1 cellular context compared by ENCODE assay signal in the genomic region with DNA sequence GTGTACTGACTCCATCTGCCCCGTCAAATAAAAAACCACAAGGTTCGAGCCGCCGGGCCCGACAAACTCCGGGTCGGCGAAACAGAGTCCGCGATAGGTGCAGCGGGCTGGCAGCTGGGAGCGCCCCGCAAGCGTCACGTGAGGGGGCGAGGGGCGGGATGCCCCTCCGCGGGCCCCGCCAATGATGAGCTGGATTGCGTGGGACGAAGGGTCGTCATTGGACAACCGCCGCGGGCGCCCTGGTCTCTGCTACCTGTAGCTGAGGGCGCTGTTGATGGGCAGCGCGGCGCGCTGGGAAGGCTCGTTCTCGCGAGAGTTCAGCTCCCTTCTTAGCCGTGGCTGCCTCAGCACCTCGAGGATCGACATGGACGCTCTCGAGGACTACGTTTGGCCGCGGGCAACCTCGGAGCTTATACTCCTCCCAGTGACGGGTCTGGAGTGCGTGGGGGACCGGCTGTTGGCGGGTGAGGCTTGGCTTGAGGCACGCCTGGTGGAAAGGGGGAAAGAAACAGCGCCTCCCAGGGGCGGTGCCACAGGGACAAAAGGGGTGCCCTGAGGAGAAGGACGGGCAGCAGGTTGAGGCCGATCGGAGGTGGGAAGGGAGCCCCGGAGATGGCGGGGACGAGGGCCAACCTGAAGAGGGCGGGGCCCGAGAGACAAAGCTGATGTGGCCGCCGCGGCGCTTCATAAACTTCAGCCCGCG.
TF ChIP-seq lines count a peak whose summit lies in the region.

Gene WDR6 (plus strand): TSS at position 324 of the 703 bp plus-strand sequence. CDS start 41 bp downstream, at position 365.

TF ChIP-seq in HepG2, 621 proteins besides CTCF, POLR2A, EP300 and RAD21 (continued from another document and continues in another):
- TF ChIP-seq TFE3 (CRISPR knock-in tag; IDR thresholded peaks at IDR 0.05): peak; percentile 94
- TF ChIP-seq, protein P1, sequence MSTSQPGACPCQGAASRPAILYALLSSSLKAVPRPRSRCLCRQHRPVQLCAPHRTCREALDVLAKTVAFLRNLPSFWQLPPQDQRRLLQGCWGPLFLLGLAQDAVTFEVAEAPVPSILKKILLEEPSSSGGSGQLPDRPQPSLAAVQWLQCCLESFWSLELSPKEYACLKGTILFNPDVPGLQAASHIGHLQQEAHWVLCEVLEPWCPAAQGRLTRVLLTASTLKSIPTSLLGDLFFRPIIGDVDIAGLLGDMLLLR (CRISPR knock-in tag; IDR thresholded peaks at IDR 0.05): peak; percentile 49; the same call in 1 of the 2 replicates
- TF ChIP-seq PAX8 (CRISPR knock-in tag; IDR thresholded peaks at IDR 0.05; ENCODE audit: borderline replicate concordance): 0 out of 2 replicates have a peak, but pooled peaks have one; percentile 52
- TF ChIP-seq, protein P2, sequence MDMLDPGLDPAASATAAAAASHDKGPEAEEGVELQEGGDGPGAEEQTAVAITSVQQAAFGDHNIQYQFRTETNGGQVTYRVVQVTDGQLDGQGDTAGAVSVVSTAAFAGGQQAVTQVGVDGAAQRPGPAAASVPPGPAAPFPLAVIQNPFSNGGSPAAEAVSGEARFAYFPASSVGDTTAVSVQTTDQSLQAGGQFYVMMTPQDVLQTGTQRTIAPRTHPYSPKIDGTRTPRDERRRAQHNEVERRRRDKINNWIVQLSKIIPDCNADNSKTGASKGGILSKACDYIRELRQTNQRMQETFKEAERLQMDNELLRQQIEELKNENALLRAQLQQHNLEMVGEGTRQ (IDR thresholded peaks at IDR 0.05; ENCODE audit: low read depth, low read length): peak; percentile 95
- TF ChIP-seq, protein P2 (CRISPR knock-in tag; IDR thresholded peaks at IDR 0.05; ENCODE audit: borderline replicate concordance): peak; percentile 99; the same call in 1 of the 2 replicates
- 0 out of 2 replicates have a peak, but pooled peaks have one; percentile 61 for TF ChIP-seq SMYD3 (CRISPR knock-in tag; IDR thresholded peaks at IDR 0.05)
- TF ChIP-seq SIN3A (IDR thresholded peaks at IDR 0.05; ENCODE audit: borderline replicate concordance, low read depth, low read length): peak; percentile 85
- TF ChIP-seq ZNF678 (CRISPR knock-in tag; IDR thresholded peaks at IDR 0.05): 0 out of 2 replicates have a peak, but pooled peaks have one; percentile 40
- TF ChIP-seq ZBTB34 (CRISPR knock-in tag; IDR thresholded peaks at IDR 0.05): 0 out of 2 replicates have a peak, but pooled peaks have one; percentile 24
- TF ChIP-seq HOXA3 (CRISPR knock-in tag; IDR thresholded peaks at IDR 0.05): peak; percentile 78; the same call in 1 of the 2 replicates
- TF ChIP-seq DRAP1 (CRISPR knock-in tag; IDR thresholded peaks at IDR 0.05): peak; percentile 89
- TF ChIP-seq NFYC (CRISPR knock-in tag; IDR thresholded peaks at IDR 0.05): peak; percentile 96
- TF ChIP-seq KMT2A (CRISPR knock-in tag; IDR thresholded peaks at IDR 0.05): no peak; the same call in 1 of the 2 replicates
- TF ChIP-seq SNAPC5 (CRISPR knock-in tag; IDR thresholded peaks at IDR 0.05; ENCODE audit: borderline replicate concordance): 0 out of 2 replicates have a peak, but pooled peaks have one; percentile 50
- TF ChIP-seq DMAP1 (CRISPR knock-in tag; IDR thresholded peaks at IDR 0.05): peak; percentile 88
- 0 out of 2 replicates have a peak, but pooled peaks have one; percentile 28 for TF ChIP-seq ELF1 (CRISPR knock-in tag; IDR thresholded peaks at IDR 0.05)
- TF ChIP-seq SP5 (CRISPR knock-in tag; IDR thresholded peaks at IDR 0.05; ENCODE audit: borderline replicate concordance, low read depth): no peak; the same call in 1 of the 2 replicates
- peak; percentile 23; the same call in 1 of the 2 replicates for TF ChIP-seq ZNF276 (CRISPR knock-in tag; IDR thresholded peaks at IDR 0.05; ENCODE audit: low read depth)
- peak; percentile 90 for TF ChIP-seq TAF1 (CRISPR knock-in tag; IDR thresholded peaks at IDR 0.05)
- TF ChIP-seq THYN1 (CRISPR knock-in tag; IDR thresholded peaks at IDR 0.05; ENCODE audit: borderline replicate concordance, low read depth): peak; percentile 71; the same call in 1 of the 2 replicates
- TF ChIP-seq FOXA3 (CRISPR knock-in tag; IDR thresholded peaks at IDR 0.05): peak; percentile 54
- 0 out of 2 replicates have a peak, but pooled peaks have one; percentile 33 for TF ChIP-seq ZNF383 (CRISPR knock-in tag; IDR thresholded peaks at IDR 0.05; ENCODE audit: borderline replicate concordance)
- TF ChIP-seq, protein P3, sequence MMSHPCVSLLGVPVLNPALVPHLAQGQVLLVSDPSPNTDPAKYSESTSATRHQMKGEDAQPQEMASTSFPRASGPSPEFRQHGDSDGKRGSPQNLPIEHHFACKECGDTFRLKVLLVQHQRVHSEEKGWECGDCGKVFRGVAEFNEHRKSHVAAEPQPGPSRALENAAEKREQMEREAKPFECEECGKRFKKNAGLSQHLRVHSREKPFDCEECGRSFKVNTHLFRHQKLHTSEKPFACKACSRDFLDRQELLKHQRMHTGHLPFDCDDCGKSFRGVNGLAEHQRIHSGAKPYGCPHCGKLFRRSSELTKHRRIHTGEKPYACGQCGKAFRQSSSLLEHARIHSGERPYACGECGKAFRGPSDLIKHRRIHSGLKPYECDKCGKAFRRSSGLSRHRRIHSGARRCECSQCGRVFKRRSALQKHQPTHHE (CRISPR knock-in tag; IDR thresholded peaks at IDR 0.05; ENCODE audit: borderline replicate concordance): peak; percentile 90; the same call in 1 of the 2 replicates
- peak; percentile 88 for TF ChIP-seq ZNF230 (CRISPR knock-in tag; IDR thresholded peaks at IDR 0.05)
- 0 out of 2 replicates have a peak, but pooled peaks have one; percentile 21 for TF ChIP-seq GATAD2A (CRISPR knock-in tag; IDR thresholded peaks at IDR 0.05)
- TF ChIP-seq FOXK1 (CRISPR knock-in tag; IDR thresholded peaks at IDR 0.05; ENCODE audit: borderline replicate concordance, low read depth): peak; percentile 52; the same call in 1 of the 2 replicates
- 0 out of 2 replicates have a peak, but pooled peaks have one; percentile 29 for TF ChIP-seq ZNF326 (CRISPR knock-in tag; IDR thresholded peaks at IDR 0.05; ENCODE audit: borderline replicate concordance)
- TF ChIP-seq ZNF317 (CRISPR knock-in tag; IDR thresholded peaks at IDR 0.05): peak; percentile 88
- TF ChIP-seq PITX1 (CRISPR knock-in tag; IDR thresholded peaks at IDR 0.05): peak; percentile 63; the same call in 1 of the 2 replicates
- TF ChIP-seq ZNF777 (CRISPR knock-in tag; IDR thresholded peaks at IDR 0.05): peak; percentile 51; the same call in 1 of the 2 replicates
- no peak for TF ChIP-seq ZNF660 (CRISPR knock-in tag; IDR thresholded peaks at IDR 0.05; ENCODE audit: borderline replicate concordance, low read depth)
- 0 out of 2 replicates have a peak, but pooled peaks have one; percentile 11 for TF ChIP-seq ZFP90 (CRISPR knock-in tag; IDR thresholded peaks at IDR 0.05; ENCODE audit: borderline replicate concordance)
- TF ChIP-seq SOX13 (IDR thresholded peaks at IDR 0.05): 0 out of 2 replicates have a peak, but pooled peaks have one; percentile 3
- TF ChIP-seq SOX13 (CRISPR knock-in tag; conservative IDR thresholded peaks at IDR 0.05 in 1 of 2, IDR thresholded peaks at IDR 0.05 in 1 of 2): no peak
- TF ChIP-seq U2AF1 (optimal IDR thresholded peaks at IDR 0.05; ENCODE audit: low read depth, low read length): peak; percentile 85
- TF ChIP-seq, protein P4, sequence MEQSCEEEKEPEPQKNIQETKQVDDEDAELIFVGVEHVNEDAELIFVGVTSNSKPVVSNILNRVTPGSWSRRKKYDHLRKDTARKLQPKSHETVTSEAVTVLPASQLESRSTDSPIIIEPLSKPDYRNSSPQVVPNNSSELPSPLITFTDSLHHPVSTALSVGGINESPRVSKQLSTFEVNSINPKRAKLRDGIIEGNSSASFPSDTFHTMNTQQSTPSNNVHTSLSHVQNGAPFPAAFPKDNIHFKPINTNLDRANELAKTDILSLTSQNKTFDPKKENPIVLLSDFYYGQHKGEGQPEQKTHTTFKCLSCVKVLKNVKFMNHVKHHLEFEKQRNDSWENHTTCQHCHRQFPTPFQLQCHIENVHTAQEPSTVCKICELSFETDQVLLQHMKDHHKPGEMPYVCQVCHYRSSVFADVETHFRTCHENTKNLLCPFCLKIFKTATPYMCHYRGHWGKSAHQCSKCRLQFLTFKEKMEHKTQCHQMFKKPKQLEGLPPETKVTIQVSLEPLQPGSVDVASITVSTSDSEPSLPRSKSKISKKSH (CRISPR knock-in tag; IDR thresholded peaks at IDR 0.05; ENCODE audit: borderline replicate concordance): peak; percentile 86
- 0 out of 2 replicates have a peak, but pooled peaks have one; percentile 51 for TF ChIP-seq ZNF556 (CRISPR knock-in tag; IDR thresholded peaks at IDR 0.05; ENCODE audit: borderline replicate concordance)
- TF ChIP-seq NFATC3 (CRISPR knock-in tag; IDR thresholded peaks at IDR 0.05): 0 out of 2 replicates have a peak, but pooled peaks have one; percentile 8
- peak; percentile 60; the same call in 1 of the 2 replicates for TF ChIP-seq ZNF768 (CRISPR knock-in tag; IDR thresholded peaks at IDR 0.05)
- TF ChIP-seq ATM (IDR thresholded peaks at IDR 0.05; ENCODE audit: borderline replicate concordance): no peak
- no peak for TF ChIP-seq ZNF121 (CRISPR knock-in tag; IDR thresholded peaks at IDR 0.05)
- peak; percentile 72 for TF ChIP-seq ATF2 (CRISPR knock-in tag; IDR thresholded peaks at IDR 0.05)
- 0 out of 2 replicates have a peak, but pooled peaks have one; percentile 16 for TF ChIP-seq CBFB (CRISPR knock-in tag; IDR thresholded peaks at IDR 0.05)
- peak; percentile 78 for TF ChIP-seq RXRA (CRISPR knock-in tag; IDR thresholded peaks at IDR 0.05)
- peak; percentile 30; the same call in 1 of the 2 replicates for TF ChIP-seq MAFF (IDR thresholded peaks at IDR 0.05; ENCODE audit: low read depth, low read length)
- TF ChIP-seq NKX3-1 (CRISPR knock-in tag; IDR thresholded peaks at IDR 0.05): peak; percentile 42; the same call in 1 of the 2 replicates
- peak; percentile 69 for TF ChIP-seq ARNTL (CRISPR knock-in tag; IDR thresholded peaks at IDR 0.05)
- TF ChIP-seq NR2F2 (IDR thresholded peaks at IDR 0.05; ENCODE audit: borderline replicate concordance, low read depth): peak; percentile 28; the same call in 1 of the 2 replicates
